ENCODE assay signal across 8 cellular contexts in genomic region chr3:12288466-12289129, GRCh38. TPM values are rescaled to one million over a fixed set of nuclear protein-coding genes. Genes with fewer than 3 reads are reported as not detected.
DNase-seq lines count a peak whose midpoint lies in the region; ATAC-seq, FAIRE-seq and TF ChIP-seq lines count a peak whose summit lies in the region.

Gene PPARG (plus strand): TSS chr3:12289070. CDS start chr3:12379712, 90,642 bp downstream.

- peak; percentile 66 for ATAC-seq in stimulated activated memory B cell treated with anti-CD40 and anti-IgM and Interleukin-4, amounts not matched to agents 10 μg/mL and 1 μg/mL and 100 μg/mL, for 72 hours
- no peak for ATAC-seq in GM21529 (IDR thresholded peaks at IDR 0.05; ENCODE audit: unreplicated experiment)

- CTCF ChIA-PET in CD8-positive, alpha-beta memory T cell (lab: Charles Lee) = no interaction called here

- H3K9me3 ChIP-seq in CD8-positive, alpha-beta memory T cell (ENCODE audit: low read length) = no peaks in the 10 kb centered on the region
- H3K9me3 ChIP-seq in breast epithelium = no peaks in the 10 kb centered on the region
- no peaks in the 10 kb centered on the region for H3K9me3 ChIP-seq in kidney (ENCODE audit: control insufficient read depth in 1 of 2, low read length in 2 of 2)
- H3K9me3 ChIP-seq in SJCRH30 (replicated peaks) = no peaks in the 10 kb centered on the region

- no peak within 1 kb of the TSS for H3K4me3 ChIP-seq in CD8-positive, alpha-beta memory T cell (ENCODE audit: low read length)
- H3K4me3 ChIP-seq in HL-60 (replicated peaks; ENCODE audit: insufficient read depth, low read length) (peak within 1 kb of the TSS; percentile 76), breast epithelium (peak within 1 kb of the TSS; percentile 71 to 91 (median 88)), kidney (ENCODE audit: low read length in 2 of 2) (peak within 1 kb of the TSS; percentile 70 to 85), SJCRH30 (no peak within 1 kb of the TSS)

- H3K4me1 Mint-ChIP-seq in CD8-positive, alpha-beta memory T cell = peaks cover 4 to 13% (median 12%) of the 10 kb centered on the region in 3 donors
- H3K4me1 Mint-ChIP-seq in stimulated activated memory B cell treated with anti-CD40 and anti-IgM and Interleukin-4, amounts not matched to agents 10 μg/mL and 1 μg/mL and 100 μg/mL, for 72 hours = peaks cover 10% of the 10 kb centered on the region

- H3K36me3 ChIP-seq in CD8-positive, alpha-beta memory T cell (ENCODE audit: insufficient read depth, low read length) = no peaks in the 10 kb centered on the region
- no peaks in the 10 kb centered on the region for H3K36me3 ChIP-seq in breast epithelium
- H3K36me3 ChIP-seq in kidney (ENCODE audit: control insufficient read depth in 1 of 2, insufficient read depth in 2 of 2, low read length in 2 of 2) = no peaks in the 10 kb centered on the region
- no peaks in the 10 kb centered on the region for H3K36me3 ChIP-seq in SJCRH30

- POLR2A ChIA-PET in CD8-positive, alpha-beta memory T cell (lab: Charles Lee) = no interaction called here

- FAIRE-seq in kidney (lab: Jason Lieb, UNC) = no peak

- H3K27ac ChIP-seq in CD8-positive, alpha-beta memory T cell (ENCODE audit: low read depth, low read length) = no peak within 1 kb of the TSS
- peak within 1 kb of the TSS; percentile 64 for H3K27ac ChIP-seq in HL-60 (replicated peaks)
- peak within 1 kb of the TSS; percentile 83 to 89 for H3K27ac ChIP-seq in breast epithelium
- H3K27ac ChIP-seq in kidney (ENCODE audit: low read depth in 2 of 2, low read length in 2 of 2) = peak within 1 kb of the TSS; percentile 91 to 94
- no peak within 1 kb of the TSS for H3K27ac ChIP-seq in SJCRH30

- no peak within 1 kb of the TSS for H3K27ac Mint-ChIP-seq in CD8-positive, alpha-beta memory T cell
- H3K27ac Mint-ChIP-seq in stimulated activated memory B cell treated with anti-CD40 and anti-IgM and Interleukin-4, amounts not matched to agents 10 μg/mL and 1 μg/mL and 100 μg/mL, for 72 hours = no peak within 1 kb of the TSS

- DNase-seq in CD8-positive, alpha-beta memory T cell = no peak
- DNase-seq in HL-60 (ENCODE audit: low read depth in 1 of 2, low spot score in 1 of 2) = no peak
- no peak for DNase-seq in breast epithelium (ENCODE audit: low spot score in 2 of 2)
- DNase-seq in kidney = peak; percentile 80
- no peak for DNase-seq in SJCRH30
- no peak for DNase-seq in DMS114 treated with DMSO at 0.1 percent for 48 hours (lab: John Stamatoyannopoulos, UW; ENCODE audit: unreplicated experiment)

- H3K27me3 ChIP-seq in CD8-positive, alpha-beta memory T cell (ENCODE audit: insufficient read depth, low read length, poor library complexity, severe bottlenecking) = peaks cover 4% of the 10 kb centered on the region
- H3K27me3 ChIP-seq in HL-60 (ENCODE audit: insufficient read depth, poor library complexity, severe bottlenecking) (no peaks in the 10 kb centered on the region), breast epithelium (no peaks in the 10 kb centered on the region), SJCRH30 (no peaks in the 10 kb centered on the region)

- no peak for TF ChIP-seq CTCF in HL-60 (IDR thresholded peaks at IDR 0.05; ENCODE audit: insufficient read depth, low read length)
- no peak for TF ChIP-seq CTCF in breast epithelium (IDR thresholded peaks at IDR 0.05)
- TF ChIP-seq CTCF in kidney (IDR thresholded peaks at IDR 0.05; ENCODE audit: borderline replicate concordance, extremely low read depth, insufficient read depth) = no peak

- intact Hi-C loops in breast epithelium (cut with DNase I; ENCODE audit: low total_unique reads) = no loop called here
- intact Hi-C loops in kidney (cut with DNase I) = no loop called here

- H3K9me3 Mint-ChIP-seq in CD8-positive, alpha-beta memory T cell = peaks cover 0 to 5% (median 0%) of the 10 kb centered on the region in 5 donors
- no peaks in the 10 kb centered on the region for H3K9me3 Mint-ChIP-seq in stimulated activated memory B cell treated with anti-CD40 and anti-IgM and Interleukin-4, amounts not matched to agents 10 μg/mL and 1 μg/mL and 100 μg/mL, for 72 hours

- no peaks in the 10 kb centered on the region for H3K4me1 ChIP-seq in CD8-positive, alpha-beta memory T cell (ENCODE audit: insufficient read depth, low read length)
- H3K4me1 ChIP-seq in breast epithelium (no peaks in the 10 kb centered on the region), kidney (ENCODE audit: control insufficient read depth in 1 of 2, insufficient read depth in 1 of 2, low read depth in 1 of 2, low read length in 2 of 2) (peaks cover 0 to 4% of the 10 kb centered on the region in 2 donors), SJCRH30 (no peaks in the 10 kb centered on the region)

- H3K36me3 Mint-ChIP-seq in CD8-positive, alpha-beta memory T cell = no peaks in the 10 kb centered on the region
- H3K36me3 Mint-ChIP-seq in stimulated activated memory B cell treated with anti-CD40 and anti-IgM and Interleukin-4, amounts not matched to agents 10 μg/mL and 1 μg/mL and 100 μg/mL, for 72 hours = no peaks in the 10 kb centered on the region

- H3K4me3 Mint-ChIP-seq in CD8-positive, alpha-beta memory T cell = peak within 1 kb of the TSS; percentile 25 to 69 (median 60)
- peak within 1 kb of the TSS; percentile 68 for H3K4me3 Mint-ChIP-seq in stimulated activated memory B cell treated with anti-CD40 and anti-IgM and Interleukin-4, amounts not matched to agents 10 μg/mL and 1 μg/mL and 100 μg/mL, for 72 hours

- H3K9ac ChIP-seq in kidney (ENCODE audit: low read length in 2 of 2) = peak within 1 kb of the TSS; percentile 60 to 91

- TF ChIP-seq POLR2A in breast epithelium (IDR thresholded peaks at IDR 0.05) = peak; percentile 1

- H3K27me3 Mint-ChIP-seq in CD8-positive, alpha-beta memory T cell = peaks cover 25 to 59% of the 10 kb centered on the region in 2 donors
- peaks cover 52% of the 10 kb centered on the region for H3K27me3 Mint-ChIP-seq in stimulated activated memory B cell treated with anti-CD40 and anti-IgM and Interleukin-4, amounts not matched to agents 10 μg/mL and 1 μg/mL and 100 μg/mL, for 72 hours

RNA-seq across cellular contexts. Expression of gene PPARG, which starts in this region (rescaled TPM):
- under 1 TPM; 0.66 to 0.74 TPM for total RNA-seq in CD8-positive, alpha-beta memory T cell
- not detected for polyA plus RNA-seq in CD8-positive, alpha-beta memory T cell
- total RNA-seq in breast epithelium = 100 to 1,000 TPM in 1 of 3 donors, 10 to 100 TPM in 2; 44.2 to 359 (median 96.0) TPM
- 19.2 TPM for total RNA-seq in kidney
- 19.0 TPM for polyA plus RNA-seq in kidney (ENCODE audit: insufficient read depth, low read depth, low replicate concordance)
- 0.06 and 0.08 TPM in 2 replicates for total RNA-seq in SJCRH30 (2014; rRNA removed; shearing (Covaris generic))

Comparison
In these comparisons a context has a peak if more than half of its experiments do, and no peak if none do; other contexts are left out.
1. RNA of gene PPARG (total RNA-seq): 44.2 to 359 TPM in breast epithelium and 19.2 TPM in kidney (single experiment); 0.66 to 0.74 TPM in CD8-positive, alpha-beta memory T cell and 0.06 to 0.08 TPM in SJCRH30; every median in the first group is over 10 times any median in the second.
2. RNA of gene PPARG (polyA plus RNA-seq): 19.0 TPM in kidney (single experiment); not detected in CD8-positive, alpha-beta memory T cell (single experiment); every median in the first group is over 10 times any median in the second.
3. H3K27ac ChIP-seq: peak in HL-60 (single experiment), breast epithelium (2 of 2) and kidney (2 of 2); none in CD8-positive, alpha-beta memory T cell (single experiment) and SJCRH30 (single experiment).
4. H3K4me3 ChIP-seq: peak in HL-60 (single experiment), breast epithelium (3 of 3) and kidney (2 of 2); none in CD8-positive, alpha-beta memory T cell (single experiment) and SJCRH30 (single experiment).